Comparison of ENCODE assay signal across 9 cellular contexts in the genomic region with DNA sequence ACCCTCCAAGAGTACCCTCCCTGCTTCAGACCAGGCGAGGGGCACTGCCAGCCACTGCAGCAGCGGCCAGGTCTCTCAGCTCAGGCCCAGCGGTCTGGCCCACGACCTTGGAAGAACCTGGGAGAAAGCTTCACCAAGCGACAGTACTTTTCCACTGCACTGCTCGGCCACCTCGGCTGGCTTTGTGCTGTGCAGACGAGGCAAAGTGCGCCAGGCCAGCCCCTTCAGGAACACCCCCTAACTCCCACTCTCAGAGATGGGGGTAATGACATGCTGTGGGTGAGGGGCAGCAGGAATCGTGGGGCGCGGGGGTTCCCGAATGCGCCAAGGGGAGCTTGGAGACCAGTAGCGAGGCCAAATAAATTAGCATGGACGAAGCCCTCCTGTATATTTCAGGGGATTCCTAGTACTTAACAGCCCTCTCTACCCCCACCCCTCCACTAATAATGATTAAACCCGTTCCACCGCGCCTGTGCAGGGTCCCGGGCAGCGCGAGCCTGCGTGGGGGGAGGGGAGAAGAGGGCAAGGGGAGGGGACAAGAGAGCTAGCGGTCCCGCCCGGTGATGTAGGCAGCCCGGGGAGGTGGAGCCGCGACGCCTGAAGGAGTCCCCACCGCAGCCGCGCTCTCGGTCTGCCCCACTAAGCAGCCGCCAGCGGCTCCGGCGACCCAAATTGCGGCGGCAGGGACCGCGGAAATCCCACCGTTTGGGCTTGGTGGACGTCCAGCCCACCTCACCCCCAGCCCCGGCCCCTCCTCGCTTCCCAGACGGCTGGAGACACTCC. TPM values are rescaled to one million over a fixed set of nuclear protein-coding genes. Genes with fewer than 3 reads are reported as not detected.
DNase-seq lines count a peak whose midpoint lies in the region; ATAC-seq, FAIRE-seq and TF ChIP-seq lines count a peak whose summit lies in the region.
"Had no signal": no experiment of that assay in that cellular context is flagged by ENCODE, and none has a peak within 500 bp of the region (broad histone marks: within the 10 kb centered on the region; RNA-seq: fewer than 3 reads in every experiment).

A gene with protein sequence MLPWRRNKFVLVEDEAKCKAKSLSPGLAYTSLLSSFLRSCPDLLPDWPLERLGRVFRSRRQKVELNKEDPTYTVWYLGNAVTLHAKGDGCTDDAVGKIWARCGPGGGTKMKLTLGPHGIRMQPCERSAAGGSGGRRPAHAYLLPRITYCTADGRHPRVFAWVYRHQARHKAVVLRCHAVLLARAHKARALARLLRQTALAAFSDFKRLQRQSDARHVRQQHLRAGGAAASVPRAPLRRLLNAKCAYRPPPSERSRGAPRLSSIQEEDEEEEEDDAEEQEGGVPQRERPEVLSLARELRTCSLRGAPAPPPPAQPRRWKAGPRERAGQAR (plus strand): TSS at position 629 of the 783 bp plus-strand sequence. CDS start 401 bp downstream, outside the sequence.

- peak within 1 kb of the TSS in 1 of 2 donors; percentile 55 for H3K9ac ChIP-seq in kidney (ENCODE audit: low read length in 2 of 2)

- H3K27ac ChIP-seq in body of pancreas (no peak within 1 kb of the TSS), kidney (ENCODE audit: low read depth in 2 of 2, low read length in 2 of 2) (peak within 1 kb of the TSS; percentile 37 to 67), substantia nigra (ENCODE audit: low read depth, low read length, poor library complexity, severe bottlenecking) (no peak within 1 kb of the TSS)

- DNase-seq in A172 (ENCODE audit: low spot score) (peak; percentile 16), HFF-Myc (ENCODE audit: extremely low read depth, low read depth) (no peak), body of pancreas (peak; percentile 21 to 49 (median 40)), kidney (peak; percentile 96), substantia nigra (lab: John Stamatoyannopoulos, UW) (peak in 41 of 49 donors; percentile 17 to 84 (median 55)), KG1 (lab: John Stamatoyannopoulos, UW) (no peak)
- no peak for DNase-seq in NK-92 treated with Interleukin-12 subunit alpha and Interleukin-12 subunit beta, amount 100 ng/mL, for 24 hours (lab: John Stamatoyannopoulos, UW)

- intact Hi-C loops in body of pancreas (cut with DNase I) (no loop called here), kidney (cut with DNase I) (no loop called here)

- H3K36me3 ChIP-seq in body of pancreas (replicated peaks in 1 of 2; ENCODE audit: insufficient read depth in 1 of 2, low read depth in 2 of 2) = no peaks in the 10 kb centered on the region
- H3K36me3 ChIP-seq in kidney (ENCODE audit: control insufficient read depth in 1 of 2, insufficient read depth in 2 of 2, low read length in 2 of 2) = no peaks in the 10 kb centered on the region

- H3K4me3 ChIP-seq in HFF-Myc (replicated peaks; ENCODE audit: low read depth, low read length) = peak within 1 kb of the TSS; percentile 19; the same call in 1 of the 2 replicates
- H3K4me3 ChIP-seq in body of pancreas = no peak within 1 kb of the TSS
- peak within 1 kb of the TSS; percentile 18 to 61 for H3K4me3 ChIP-seq in kidney (ENCODE audit: low read length in 2 of 2)

- peaks cover 21% of the 10 kb centered on the region for H3K4me1 ChIP-seq in body of pancreas
- peaks cover 0 to 12% of the 10 kb centered on the region in 2 donors for H3K4me1 ChIP-seq in kidney (ENCODE audit: control insufficient read depth in 1 of 2, insufficient read depth in 1 of 2, low read depth in 1 of 2, low read length in 2 of 2)

- TF ChIP-seq POLR2A in body of pancreas (IDR thresholded peaks at IDR 0.05) = no peak

- peaks cover 0 to 12% of the 10 kb centered on the region in 2 donors for H3K27me3 ChIP-seq in body of pancreas

- 1 to 2% methylated on average over 13 to 47 of the region's 47 CpGs for WGBS in body of pancreas, 2 donors

- TF ChIP-seq CTCF in HFF-Myc (IDR thresholded peaks at IDR 0.05; ENCODE audit: low read depth, low read length, missing control alignments) = no peak
- no peak for TF ChIP-seq CTCF in body of pancreas (IDR thresholded peaks at IDR 0.05)
- TF ChIP-seq CTCF in kidney (IDR thresholded peaks at IDR 0.05; ENCODE audit: borderline replicate concordance, extremely low read depth, insufficient read depth) = no peak

- ATAC-seq in body of pancreas (peak; percentile 51), HG02763 (IDR thresholded peaks at IDR 0.05; ENCODE audit: unreplicated experiment) (no peak)

- no peak for FAIRE-seq in kidney (lab: Jason Lieb, UNC)

- H3K9me3 ChIP-seq in body of pancreas (no peaks in the 10 kb centered on the region), kidney (ENCODE audit: control insufficient read depth in 1 of 2, low read length in 2 of 2) (no peaks in the 10 kb centered on the region)

RNA-seq across cellular contexts. Expression of the gene that starts here (rescaled TPM):
- total RNA-seq in A172 (2014; rRNA removed; shearing (Covaris generic)) = 0.09 and 0.12 TPM in 2 replicates
- total RNA-seq in body of pancreas (1 to 10 TPM in 1 of 2 donors, under 1 TPM in 1; 0.26 to 3.6 TPM), kidney (2.5 TPM)
- polyA plus RNA-seq in kidney (ENCODE audit: insufficient read depth, low read depth, low replicate concordance) = 1.7 TPM
- total RNA-seq: activated CD8-positive, alpha-beta memory T cell treated with anti-CD3 and anti-CD28 coated beads for 36 hours had no signal

Comparison
In these comparisons a context has a peak if more than half of its experiments do, and no peak if none do; other contexts are left out.
1. Peak in DNase-seq in A172; RNA of the gene not detected or under 1 TPM.
2. DNase-seq: peak in body of pancreas (4 of 4), kidney (single experiment) and substantia nigra (41 of 49); none in HFF-Myc (single experiment), NK-92 treated with Interleukin-12 subunit alpha and Interleukin-12 subunit beta, amount 100 ng/mL, for 24 hours (single experiment) and KG1 (single experiment).
3. H3K4me3 ChIP-seq: peak in HFF-Myc (single experiment) and kidney (2 of 2); none in body of pancreas (0 of 2).
4. H3K27ac ChIP-seq: peak in kidney (2 of 2); none in body of pancreas (0 of 4) and substantia nigra (single experiment).